Comparison of ENCODE assay signal across 9 cellular contexts in genomic region chr12:131828671-131829350, GRCh38. TPM values are rescaled to one million over a fixed set of nuclear protein-coding genes. Genes with fewer than 3 reads are reported as not detected.
DNase-seq lines count a peak whose midpoint lies in the region; ATAC-seq lines count a peak whose summit lies in the region.
"Had no signal": no experiment of that assay in that cellular context is flagged by ENCODE, and none has a peak within 500 bp of the region (broad histone marks: within the 10 kb centered on the region; RNA-seq: fewer than 3 reads in every experiment).

No MANE protein-coding gene starts in this region.

- DNase-seq in activated naive CD4-positive, alpha-beta T cell treated with Interleukin-2 at 50 U/mL for 16 hours, result peak; percentile 15
- no peak for DNase-seq in activated naive CD4-positive, alpha-beta T cell (lab: John Stamatoyannopoulos, UW)
- DNase-seq in activated CD8-positive, alpha-beta memory T cell treated with anti-CD3 and anti-CD28 coated beads, Interleukin-2, amount 50 U/mL, for 48 hours, result peak; percentile 64
- DNase-seq in left ventricle myocardium superior (peak; percentile 46), GDM1 (lab: John Stamatoyannopoulos, UW) (no peak)
- no peak for DNase-seq in NK-92 treated with Interleukin-12 subunit alpha and Interleukin-12 subunit beta, amount 100 ng/mL, for 24 hours (lab: John Stamatoyannopoulos, UW)

- H3K27me3 ChIP-seq in skeletal muscle satellite cell (ENCODE audit: control insufficient read depth, insufficient read depth, low read length), result no peaks in the 10 kb centered on the region

- peak overlapping the region; percentile 78 for H3K9ac ChIP-seq in skeletal muscle satellite cell (ENCODE audit: low read depth, low read length)

- peak overlapping the region; percentile 97 for H3K4me2 ChIP-seq in skeletal muscle satellite cell (ENCODE audit: low read length)

- ATAC-seq in left ventricle myocardium superior (peak; percentile 10), GM21447 (IDR thresholded peaks at IDR 0.05; ENCODE audit: unreplicated experiment) (no peak)

- H3K9me3 ChIP-seq in skeletal muscle satellite cell (replicated peaks; ENCODE audit: low read length), result no peaks in the 10 kb centered on the region

- no peaks in the 10 kb centered on the region for H3K36me3 ChIP-seq in skeletal muscle satellite cell (ENCODE audit: insufficient read depth, low read length)

- peak overlapping the region; percentile 81 for H3K4me3 ChIP-seq in skeletal muscle satellite cell (ENCODE audit: low read length)

- intact Hi-C loops in left ventricle myocardium superior (cut with micrococcal nuclease), result no loop called here

- H3K4me1 ChIP-seq in skeletal muscle satellite cell (ENCODE audit: control insufficient read depth, insufficient read depth, low read length), result peaks cover 28% of the 10 kb centered on the region

RNA-seq across cellular contexts. Expression of gene MMP17, which starts 0.6 kb away (rescaled TPM):
- 0.47 TPM for total RNA-seq in left ventricle myocardium superior
- total RNA-seq in skeletal muscle satellite cell (2012; rRNA removed), result 13.3 and 18.8 TPM in 2 replicates
- total RNA-seq: activated naive CD4-positive, alpha-beta T cell treated with anti-CD3 and anti-CD28 coated beads, Interleukin-2, amount 50 U/mL, for 72 hours had no signal

Comparison
In these comparisons a context has a peak if more than half of its experiments do, and no peak if none do; other contexts are left out.
1. DNase-seq: peak in activated naive CD4-positive, alpha-beta T cell treated with Interleukin-2 at 50 U/mL for 16 hours (single experiment), activated CD8-positive, alpha-beta memory T cell treated with anti-CD3 and anti-CD28 coated beads, Interleukin-2, amount 50 U/mL, for 48 hours (single experiment) and left ventricle myocardium superior (single experiment); none in activated naive CD4-positive, alpha-beta T cell (0 of 4), GDM1 (single experiment) and NK-92 treated with Interleukin-12 subunit alpha and Interleukin-12 subunit beta, amount 100 ng/mL, for 24 hours (single experiment).